ENCODE assay signal across 28 cellular contexts in the genomic region with DNA sequence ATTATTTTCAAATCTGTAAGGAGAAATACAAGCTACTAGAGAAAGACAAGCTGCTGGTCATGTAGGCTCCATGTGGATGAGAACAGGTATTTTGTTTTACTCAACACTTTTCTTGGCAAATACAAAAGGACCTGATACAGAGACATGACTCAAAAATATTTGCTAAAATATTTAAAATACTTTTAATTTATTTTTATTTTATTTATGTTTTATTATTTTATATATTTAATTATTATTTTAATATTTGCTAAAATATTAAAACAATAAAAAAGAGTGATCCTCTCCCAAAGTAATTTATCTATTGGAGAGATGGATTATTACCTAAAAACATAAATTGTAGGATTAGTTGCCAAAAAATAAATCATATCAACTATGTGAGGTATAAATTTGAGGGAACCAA.
"Had no signal": no experiment of that assay in that cellular context is flagged by ENCODE, and none has a peak within 500 bp of the region (broad histone marks: within the 10 kb centered on the region; RNA-seq: fewer than 3 reads in every experiment).

No MANE protein-coding gene starts in this region.

- H3K4me3 ChIP-seq: neural progenitor cell, ovary, psoas muscle, right lobe of liver, sigmoid colon, stomach, thoracic aorta, thyroid gland, tibial nerve, upper lobe of left lung, vagina had no signal

- H3K9me3 Mint-ChIP-seq: nephron, neural progenitor cell had no signal

- H3K4me1 ChIP-seq: neural progenitor cell, parathyroid adenoma, psoas muscle, right lobe of liver, sigmoid colon, stomach, thyroid gland, tibial nerve, upper lobe of left lung had no signal

- H3K9me3 ChIP-seq: ovary, psoas muscle, right lobe of liver, sigmoid colon, thoracic aorta, thyroid gland, tibial nerve, upper lobe of left lung, vagina had no signal

- H3K36me3 Mint-ChIP-seq: neural progenitor cell; stimulated activated effector memory CD8-positive, alpha-beta T cell treated with anti-CD3 and anti-CD28 coated beads, Interleukin-12 subunit alpha, Interleukin-12 subunit beta, amount 100 ng/mL, for 72 hours; stimulated activated naive B cell treated with anti-CD40 and anti-IgM and Interleukin-4, amounts not matched to agents 10 μg/mL and 1 μg/mL and 100 μg/mL, for 72 hours had no signal

- H3K4me1 Mint-ChIP-seq: neural progenitor cell; stimulated activated effector memory CD8-positive, alpha-beta T cell treated with anti-CD3 and anti-CD28 coated beads, Interleukin-12 subunit alpha, Interleukin-12 subunit beta, amount 100 ng/mL, for 72 hours; stimulated activated naive B cell treated with anti-CD40 and anti-IgM and Interleukin-4, amounts not matched to agents 10 μg/mL and 1 μg/mL and 100 μg/mL, for 72 hours had no signal

- H3K27me3 Mint-ChIP-seq: progenitor cell of endocrine pancreas; stimulated activated naive B cell treated with anti-CD40 and anti-IgM and Interleukin-4, amounts not matched to agents 10 μg/mL and 1 μg/mL and 100 μg/mL, for 72 hours; stimulated activated naive CD8-positive, alpha-beta T cell treated with anti-CD3 and anti-CD28 coated beads, Interleukin-15, Interleukin-2, amounts not matched to agents 100 ng/mL and 50 ng/mL, for 24 hours had no signal

- H3K27ac ChIP-seq: neural progenitor cell, ovary, parathyroid adenoma, psoas muscle, right lobe of liver, sigmoid colon, stomach, thoracic aorta, thyroid gland, tibial nerve, upper lobe of left lung, vagina had no signal

- H3K4me3 Mint-ChIP-seq: nephron; neural progenitor cell; stimulated activated effector memory CD8-positive, alpha-beta T cell treated with anti-CD3 and anti-CD28 coated beads, Interleukin-12 subunit alpha, Interleukin-12 subunit beta, amount 100 ng/mL, for 72 hours; stimulated activated naive B cell treated with anti-CD40 and anti-IgM and Interleukin-4, amounts not matched to agents 10 μg/mL and 1 μg/mL and 100 μg/mL, for 72 hours; stimulated activated naive CD8-positive, alpha-beta T cell treated with anti-CD3 and anti-CD28 coated beads, Interleukin-15, Interleukin-2, amounts not matched to agents 100 ng/mL and 50 ng/mL, for 24 hours had no signal

- FAIRE-seq: small intestine, urothelium cell line had no signal

- H3K27ac Mint-ChIP-seq: neural progenitor cell; progenitor cell of endocrine pancreas; stimulated activated effector memory CD8-positive, alpha-beta T cell treated with anti-CD3 and anti-CD28 coated beads, Interleukin-12 subunit alpha, Interleukin-12 subunit beta, amount 100 ng/mL, for 72 hours; stimulated activated naive B cell treated with anti-CD40 and anti-IgM and Interleukin-4, amounts not matched to agents 10 μg/mL and 1 μg/mL and 100 μg/mL, for 72 hours; stimulated activated naive CD8-positive, alpha-beta T cell treated with anti-CD3 and anti-CD28 coated beads, Interleukin-15, Interleukin-2, amounts not matched to agents 100 ng/mL and 50 ng/mL, for 24 hours had no signal

- H3K9ac ChIP-seq: neural progenitor cell, parathyroid adenoma had no signal

- H3K36me3 ChIP-seq: neural progenitor cell, ovary, right lobe of liver, sigmoid colon, stomach, thoracic aorta, thyroid gland, tibial nerve, upper lobe of left lung, vagina had no signal

- DNase-seq: occipital lobe; ovary; posterior cingulate gyrus; psoas muscle; right cardiac atrium; right lobe of liver; sigmoid colon; small intestine; stimulated activated CD4-positive, alpha-beta T cell treated with anti-CD3 and anti-CD28 coated beads, Interleukin-15, amount 100 ng/mL, for 24 hours; stimulated activated CD4-positive, alpha-beta T cell treated with anti-CD3 and anti-CD28 coated beads, Interleukin-2, amount 100 ng/mL, for 24 hours; stimulated activated CD4-positive, alpha-beta T cell treated with anti-CD3 and anti-CD28 coated beads, Interleukin-2, amount 100 ng/mL, for 48 hours; stimulated activated CD4-positive, alpha-beta T cell treated with anti-CD3 and anti-CD28 coated beads, Interleukin-4, amount 100 ng/mL, for 24 hours; stimulated activated naive B cell treated with anti-CD40 and anti-IgM and Interleukin-4, amounts not matched to agents 10 μg/mL and 1 μg/mL and 100 μg/mL, for 72 hours; stimulated activated naive CD4-positive, alpha-beta T cell treated with Interleukin-2 at 50 U/mL for 16 hours; stomach; thyroid gland; trophoblast cell; upper lobe of left lung had no signal

- ATAC-seq: psoas muscle; right cardiac atrium; right lobe of liver; stimulated activated effector memory CD8-positive, alpha-beta T cell treated with anti-CD3 and anti-CD28 coated beads, Interleukin-12 subunit alpha, Interleukin-12 subunit beta, amount 100 ng/mL, for 72 hours; stimulated activated naive B cell treated with anti-CD40 and anti-IgM and Interleukin-4, amounts not matched to agents 10 μg/mL and 1 μg/mL and 100 μg/mL, for 72 hours had no signal
